6 cellular contexts compared by ENCODE assay signal in the genomic region with DNA sequence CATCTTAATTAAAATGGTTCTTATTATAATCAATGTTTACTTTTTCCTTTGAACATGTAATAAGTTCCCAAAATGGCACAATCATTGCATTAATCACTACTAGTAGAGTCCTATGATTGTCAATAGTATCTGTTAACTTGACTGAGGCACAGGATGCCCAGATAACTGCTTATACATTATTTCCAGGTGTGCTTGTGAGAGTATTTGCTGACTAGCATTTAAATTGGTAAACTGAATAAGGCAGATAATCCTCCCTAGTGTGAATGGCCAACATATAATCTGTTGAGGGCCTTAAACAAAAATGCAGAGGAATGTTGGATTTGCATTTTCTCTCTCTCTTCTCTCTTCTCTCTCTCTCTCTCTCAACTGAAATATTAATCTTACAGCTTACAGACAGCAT.
"Had no signal": no experiment of that assay in that cellular context is flagged by ENCODE, and none has a peak within 500 bp of the region (broad histone marks: within the 10 kb centered on the region; RNA-seq: fewer than 3 reads in every experiment).

No MANE protein-coding gene starts in this region.

- H3K27ac ChIP-seq: HL-60, KMS-11 had no signal

- DNase-seq: IMR-90, KBM-7, KG1 had no signal

- H3K9ac ChIP-seq: KMS-11 had no signal

- H3K4me2 ChIP-seq: KMS-11 had no signal

- FAIRE-seq: HTR-8/SVneo had no signal
